Comparison of ENCODE assay signal across 12 cellular contexts in genomic region chr7:105136221-105136620, GRCh38.
DNase-seq lines count a peak whose midpoint lies in the region; ATAC-seq and TF ChIP-seq lines count a peak whose summit lies in the region.
"Had no signal": no experiment of that assay in that cellular context is flagged by ENCODE, and none has a peak within 500 bp of the region (broad histone marks: within the 10 kb centered on the region; RNA-seq: fewer than 3 reads in every experiment).

No MANE protein-coding gene starts in this region.

- H2AK5ac ChIP-seq in neuronal stem cell (ENCODE audit: low read depth, low read length) = no peak overlapping the region

- no peak overlapping the region for H2AFZ ChIP-seq in neuronal stem cell (ENCODE audit: low read length)

- no peaks in the 10 kb centered on the region for H3K27me3 ChIP-seq in cardiac muscle cell
- no peaks in the 10 kb centered on the region for H3K27me3 ChIP-seq in left ventricle myocardium inferior (ENCODE audit: low read depth)
- no peaks in the 10 kb centered on the region for H3K27me3 ChIP-seq in neuronal stem cell (ENCODE audit: control insufficient read depth in 3 of 3, insufficient read depth in 3 of 3, low read depth in 1 of 3, low read length in 3 of 3)
- H3K27me3 ChIP-seq: BLaER1, uterus had no signal

- no peak overlapping the region for H2BK12ac ChIP-seq in neuronal stem cell (ENCODE audit: low read length)

- H3K18ac ChIP-seq in neuronal stem cell (ENCODE audit: low read length) = no peak overlapping the region

- H3K36me3 ChIP-seq in cardiac muscle cell (no peaks in the 10 kb centered on the region), left ventricle myocardium inferior (peaks cover 30% of the 10 kb centered on the region), neuronal stem cell (replicated peaks in 1 of 2; ENCODE audit: control insufficient read depth in 2 of 2, insufficient read depth in 2 of 2, low read length in 2 of 2) (peaks cover 14 to 79% of the 10 kb centered on the region in 2 donors)
- H3K36me3 ChIP-seq: uterus had no signal

- no peak overlapping the region for H3K4me3 ChIP-seq in cardiac muscle cell
- H3K4me3 ChIP-seq in left ventricle myocardium inferior = no peak overlapping the region
- H3K4me3 ChIP-seq in neuronal stem cell (ENCODE audit: low read length in 2 of 2) = no peak overlapping the region
- H3K4me3 ChIP-seq: BLaER1, uterus had no signal

- no peaks in the 10 kb centered on the region for H3K79me1 ChIP-seq in neuronal stem cell (ENCODE audit: low read depth, low read length)

- no peak overlapping the region for H3K4ac ChIP-seq in neuronal stem cell (ENCODE audit: low read length)

- TF ChIP-seq CTCF in cardiac muscle cell (IDR thresholded peaks at IDR 0.05; ENCODE audit: low read depth, low read length) (peak; percentile 29), left ventricle myocardium inferior (IDR thresholded peaks at IDR 0.05; ENCODE audit: borderline replicate concordance) (peak; percentile 16)

- H4K8ac ChIP-seq in neuronal stem cell (ENCODE audit: low read depth, low read length) = no peak overlapping the region

- no peak overlapping the region for H3K4me2 ChIP-seq in neuronal stem cell (ENCODE audit: insufficient read depth, low read length, poor library complexity, severe bottlenecking)
- H3K4me2 ChIP-seq: BLaER1 had no signal

- no peak overlapping the region for H2BK15ac ChIP-seq in neuronal stem cell (ENCODE audit: low read length)

- no peak overlapping the region for H2BK5ac ChIP-seq in neuronal stem cell (ENCODE audit: low read length)

- DNase-seq in cardiac muscle cell (ENCODE audit: low read depth in 1 of 2, low spot score in 1 of 2) = peak in 1 of 2 donors; percentile 7
- DNase-seq in Right ventricle myocardium inferior (ENCODE audit: missing footprints) = no peak
- peak; percentile 24 for DNase-seq in RPMI7951 (ENCODE audit: low read depth)
- DNase-seq in left ventricle myocardium inferior = no peak
- DNase-seq in neuronal stem cell (ENCODE audit: low spot score) = no peak
- DNase-seq in NCI-H1417 treated with DMSO at 0.1 percent for 48 hours (lab: John Stamatoyannopoulos, UW) = no peak
- DNase-seq: activated naive CD4-positive, alpha-beta T cell treated with anti-CD3 and anti-CD28 coated beads, Interleukin-2, amount 50 U/mL, for 16 hours; cortex of kidney; uterus had no signal

- H3K9ac ChIP-seq in neuronal stem cell (ENCODE audit: low read depth, low read length, poor library complexity) = no peak overlapping the region
- H3K9ac ChIP-seq: BLaER1 had no signal

- H3K4me1 ChIP-seq in cardiac muscle cell (ENCODE audit: low read depth) = peaks cover 16% of the 10 kb centered on the region
- H3K4me1 ChIP-seq in left ventricle myocardium inferior = peaks cover 14% of the 10 kb centered on the region
- peaks cover 6 to 9% of the 10 kb centered on the region in 2 donors for H3K4me1 ChIP-seq in neuronal stem cell (ENCODE audit: control insufficient read depth in 2 of 2, insufficient read depth in 1 of 2, low read depth in 1 of 2, low read length in 2 of 2)
- H3K4me1 ChIP-seq: uterus had no signal

- no CpG with 5 or more reads among the region's 3 CpGs for WGBS in neuronal stem cell (ENCODE audit: extremely low coverage in 2 of 2, insufficient read length in 2 of 2, insufficient replicate concordance in 1 of 2), 2 donors

- no peak overlapping the region for H3K14ac ChIP-seq in neuronal stem cell (ENCODE audit: low read length)

- H4K91ac ChIP-seq in neuronal stem cell (ENCODE audit: low read depth, low read length, poor library complexity) = no peak overlapping the region

- ATAC-seq in Right ventricle myocardium inferior = no peak
- ATAC-seq in GM18858 (IDR thresholded peaks at IDR 0.05; ENCODE audit: unreplicated experiment) = no peak
- no peak for ATAC-seq in HG03159 (IDR thresholded peaks at IDR 0.05; ENCODE audit: unreplicated experiment)

- intact Hi-C loops in Right ventricle myocardium inferior (cut with DNase I) (no loop called here), left ventricle myocardium inferior (cut with micrococcal nuclease) (no loop called here)

- H2BK120ac ChIP-seq in neuronal stem cell (ENCODE audit: low read depth, low read length) = no peak overlapping the region

- no peak overlapping the region for H3K23ac ChIP-seq in neuronal stem cell (ENCODE audit: low read depth, low read length, poor library complexity)

- no peaks in the 10 kb centered on the region for H3K9me3 ChIP-seq in cardiac muscle cell (ENCODE audit: low read depth)
- H3K9me3 ChIP-seq in left ventricle myocardium inferior (replicated peaks) = no peaks in the 10 kb centered on the region
- no peaks in the 10 kb centered on the region for H3K9me3 ChIP-seq in neuronal stem cell (replicated peaks in 1 of 2; ENCODE audit: control insufficient read depth in 2 of 2, insufficient read depth in 1 of 2, low read depth in 1 of 2, low read length in 2 of 2)
- H3K9me3 ChIP-seq: BLaER1, uterus had no signal

- H3K27ac ChIP-seq in cardiac muscle cell (peak overlapping the region; percentile 21), left ventricle myocardium inferior (replicated peaks) (peak overlapping the region; percentile 13), neuronal stem cell (replicated peaks; ENCODE audit: low read length) (no peak overlapping the region)
- H3K27ac ChIP-seq: BLaER1, uterus had no signal
